Comparison of ENCODE assay signal across 9 cellular contexts in genomic region chr9:124284940-124285441, GRCh38. TPM values are rescaled to one million over a fixed set of nuclear protein-coding genes. Genes with fewer than 3 reads are reported as not detected.
A peak's percentile ranks its signal among the peaks of the same experiment; 100 is the strongest.
DNase-seq lines count a peak whose midpoint lies in the region; ATAC-seq and TF ChIP-seq lines count a peak whose summit lies in the region.
"Had no signal": no experiment of that assay in that cellular context is flagged by ENCODE, and none has a peak within 500 bp of the region (broad histone marks: within the 10 kb centered on the region; RNA-seq: fewer than 3 reads in every experiment).

No MANE protein-coding gene starts in this region.

- peak overlapping the region in 2 of 10 experiments; percentile 11 to 35; a peak in 1 of 20 replicates for H3K4me3 ChIP-seq in BLaER1 treated with 17β-estradiol and CSF1 and Interleukin-3, amounts not matched to agents 10 nM and 100 nM
- H3K4me3 ChIP-seq in fibroblast of villous mesenchyme (ENCODE audit: low read depth, low read length), result no peak overlapping the region

- peak overlapping the region; percentile 66 to 82 (median 76) for H3K27ac ChIP-seq in BLaER1 treated with 17β-estradiol and CSF1 and Interleukin-3, amounts not matched to agents 10 nM and 100 nM
- H3K27ac ChIP-seq in H9 (ENCODE audit: insufficient read length, low read depth, low read length), result no peak overlapping the region

- H3K18ac ChIP-seq in H9 (ENCODE audit: insufficient read length, low read depth, low read length), result no peak overlapping the region

- H3K4ac ChIP-seq in H9 (ENCODE audit: low read depth, low read length), result no peak overlapping the region

- H3K4me1 Mint-ChIP-seq in T-helper 17 cell (peaks cover 20% of the 10 kb centered on the region), H9 (peaks cover 6 to 18% of the 10 kb centered on the region in 2 experiments; a peak in 3 of 4 replicates)

- H3K9ac ChIP-seq in BLaER1 treated with 17β-estradiol and CSF1 and Interleukin-3, amounts not matched to agents 10 nM and 100 nM, result peak overlapping the region; percentile 45 to 70 (median 63); a peak in 18 of 22 replicates
- H3K9ac ChIP-seq in H9 (ENCODE audit: extremely low read depth, insufficient read length, low read length), result no peak overlapping the region

- H3K4me3 Mint-ChIP-seq in T-helper 17 cell (peak overlapping the region; percentile 21), H9 (no peak overlapping the region)

- H4K5ac ChIP-seq in H9 (ENCODE audit: insufficient read length, low read depth, low read length), result no peak overlapping the region

- peaks cover 2 to 100% (median 99%) of the 10 kb centered on the region in 11 experiments; a peak in 21 of 22 replicates for H4K20me1 ChIP-seq in BLaER1 treated with 17β-estradiol and CSF1 and Interleukin-3, amounts not matched to agents 10 nM and 100 nM
- H4K20me1 ChIP-seq in H9 (ENCODE audit: control insufficient read depth, insufficient read depth, insufficient read length), result no peaks in the 10 kb centered on the region

- H3K27ac Mint-ChIP-seq in T-helper 17 cell, result peak overlapping the region; percentile 89
- H3K27ac Mint-ChIP-seq in H9, result peak overlapping the region in 1 of 3 experiments; percentile 83; a peak in 2 of 7 replicates

- H2BK15ac ChIP-seq in H9 (ENCODE audit: low read depth, low read length), result no peak overlapping the region

- no peaks in the 10 kb centered on the region for H3K27me3 ChIP-seq in BLaER1 treated with 17β-estradiol and CSF1 and Interleukin-3, amounts not matched to agents 10 nM and 100 nM
- H3K27me3 ChIP-seq in H9 (ENCODE audit: insufficient read depth, low read length), result no peaks in the 10 kb centered on the region

- H3K36me3 ChIP-seq in BLaER1 treated with 17β-estradiol and CSF1 and Interleukin-3, amounts not matched to agents 10 nM and 100 nM, result peaks cover 0 to 15% (median 6%) of the 10 kb centered on the region in 11 experiments; a peak in 7 of 22 replicates

- no peak overlapping the region for H2AFZ ChIP-seq in H9 (ENCODE audit: low read length)

- no peak overlapping the region for H3T11ph ChIP-seq in H9 (ENCODE audit: low read length)

- H3K9me3 Mint-ChIP-seq in H9, result no peaks in the 10 kb centered on the region; a peak in 1 of 5 replicates

- no peak overlapping the region for H2BK12ac ChIP-seq in H9 (ENCODE audit: insufficient read length, low read depth, low read length)

- DNase-seq in T-helper 17 cell (no peak), fibroblast of villous mesenchyme (ENCODE audit: low read depth) (peak; percentile 68), pons (ENCODE audit: low spot score) (peak; percentile 66), H9 (no peak), KBM-7 (no peak), SW 1271 (lab: John Stamatoyannopoulos, UW) (no peak)
- DNase-seq: NCI-H1048 had no signal

- H3K79me1 ChIP-seq in H9 (ENCODE audit: insufficient read depth, low read depth, low read length, poor library complexity, severe bottlenecking), result no peaks in the 10 kb centered on the region

- H3K27me3 Mint-ChIP-seq in T-helper 17 cell (no peaks in the 10 kb centered on the region), H9 (ENCODE audit: low read depth) (no peaks in the 10 kb centered on the region; the same call in 1 of the 2 replicates)

- H3K23ac ChIP-seq in H9 (ENCODE audit: insufficient read length, low read depth, low read length), result no peak overlapping the region

- no peak overlapping the region for H2AK5ac ChIP-seq in H9 (ENCODE audit: insufficient read length, low read length)

- no peak overlapping the region for H2BK5ac ChIP-seq in H9 (ENCODE audit: insufficient read length, low read length)

- H3K79me2 ChIP-seq in H9 (ENCODE audit: insufficient read depth, low read length), result no peaks in the 10 kb centered on the region; the same call in 1 of the 2 replicates

- peaks cover 2% of the 10 kb centered on the region for H3K23me2 ChIP-seq in H9 (ENCODE audit: insufficient read length, low read depth, low read length, poor library complexity, severe bottlenecking)

- no peak overlapping the region for H3K14ac ChIP-seq in H9 (ENCODE audit: insufficient read depth, low read length)

- no peak overlapping the region for H3K56ac ChIP-seq in H9 (ENCODE audit: insufficient read length, low read depth, low read length)

- H4K8ac ChIP-seq in H9 (replicated peaks; ENCODE audit: insufficient read length, low read depth, low read length), result no peak overlapping the region

- no peak overlapping the region for H2BK120ac ChIP-seq in H9 (ENCODE audit: low read depth, low read length, poor library complexity, severe bottlenecking)

- H2BK20ac ChIP-seq in H9 (ENCODE audit: low read depth, low read length, poor library complexity, severe bottlenecking), result no peak overlapping the region

- H3K36me3 Mint-ChIP-seq in T-helper 17 cell (ENCODE audit: low read depth) (no peaks in the 10 kb centered on the region), H9 (ENCODE audit: insufficient read depth in 1 of 3, low read depth in 3 of 3) (peaks cover 0 to 6% (median 0%) of the 10 kb centered on the region in 3 experiments; a peak in 3 of 7 replicates)

- TF ChIP-seq CTCF in fibroblast of villous mesenchyme (IDR thresholded peaks at IDR 0.05; ENCODE audit: insufficient read depth, low read depth, low read length) (no peak), H9 (conservative IDR thresholded peaks at IDR 0.05) (no peak)

- peak overlapping the region; percentile 80 to 98 (median 94) for H3K4me2 ChIP-seq in BLaER1 treated with 17β-estradiol and CSF1 and Interleukin-3, amounts not matched to agents 10 nM and 100 nM
- H3K4me2 ChIP-seq in H9 (ENCODE audit: insufficient read depth, insufficient read length, low read length), result no peak overlapping the region

- H3K9me3 ChIP-seq in BLaER1 treated with 17β-estradiol and CSF1 and Interleukin-3, amounts not matched to agents 10 nM and 100 nM (replicated peaks in 1 of 11), result peaks cover 0 to 3% (median 0%) of the 10 kb centered on the region in 11 experiments; a peak in 1 of 22 replicates
- H3K9me3 ChIP-seq in T-helper 17 cell (ENCODE audit: control insufficient read depth, low read length, poor library complexity, severe bottlenecking) (no peaks in the 10 kb centered on the region), H9 (ENCODE audit: control insufficient read depth, low read depth, low read length) (no peaks in the 10 kb centered on the region)

- in situ Hi-C loops in KBM-7 (cut with MboI; ENCODE audit: low pct_unique_long_range_greater_than_20kb, low sequenced_read_pairs), result no loop called here

- no CpG with 5 or more reads among the region's 18 CpGs for WGBS in H9 (ENCODE audit: extremely low coverage, insufficient read length, low lambda C conversion rate)

- no peak overlapping the region for H4K91ac ChIP-seq in H9 (ENCODE audit: insufficient read length, low read depth, low read length)

- H3K4me1 ChIP-seq in BLaER1 treated with 17β-estradiol and CSF1 and Interleukin-3, amounts not matched to agents 10 nM and 100 nM, result peaks cover 96 to 100% (median 100%) of the 10 kb centered on the region in 10 experiments
- no peaks in the 10 kb centered on the region for H3K4me1 ChIP-seq in H9 (ENCODE audit: insufficient read depth, low read length)

- ATAC-seq in T-helper 17 cell, result no peak
- no peak for ATAC-seq in GM18498 (IDR thresholded peaks at IDR 0.05; ENCODE audit: unreplicated experiment)

RNA-seq across cellular contexts. Expression of gene NEK6, which starts 27.2 kb away (rescaled TPM):
- total RNA-seq in T-helper 17 cell, result 10 to 100 TPM in 1 of 2 donors, 1 to 10 TPM in 1; 7.8 to 12.7 TPM
- 41.9 and 43.2 TPM in 2 replicates for total RNA-seq in fibroblast of villous mesenchyme
- total RNA-seq in H9 (2021), result 13.7 and 14.3 TPM in 2 replicates

Comparison
In these comparisons a context has a peak if more than half of its experiments do, and no peak if none do; other contexts are left out.
1. DNase-seq: peak in fibroblast of villous mesenchyme (single experiment) and pons (single experiment); none in T-helper 17 cell (0 of 3), H9 (single experiment), KBM-7 (single experiment) and SW 1271 (0 of 2).